ENCODE assay signal across 7 cellular contexts in the genomic region with DNA sequence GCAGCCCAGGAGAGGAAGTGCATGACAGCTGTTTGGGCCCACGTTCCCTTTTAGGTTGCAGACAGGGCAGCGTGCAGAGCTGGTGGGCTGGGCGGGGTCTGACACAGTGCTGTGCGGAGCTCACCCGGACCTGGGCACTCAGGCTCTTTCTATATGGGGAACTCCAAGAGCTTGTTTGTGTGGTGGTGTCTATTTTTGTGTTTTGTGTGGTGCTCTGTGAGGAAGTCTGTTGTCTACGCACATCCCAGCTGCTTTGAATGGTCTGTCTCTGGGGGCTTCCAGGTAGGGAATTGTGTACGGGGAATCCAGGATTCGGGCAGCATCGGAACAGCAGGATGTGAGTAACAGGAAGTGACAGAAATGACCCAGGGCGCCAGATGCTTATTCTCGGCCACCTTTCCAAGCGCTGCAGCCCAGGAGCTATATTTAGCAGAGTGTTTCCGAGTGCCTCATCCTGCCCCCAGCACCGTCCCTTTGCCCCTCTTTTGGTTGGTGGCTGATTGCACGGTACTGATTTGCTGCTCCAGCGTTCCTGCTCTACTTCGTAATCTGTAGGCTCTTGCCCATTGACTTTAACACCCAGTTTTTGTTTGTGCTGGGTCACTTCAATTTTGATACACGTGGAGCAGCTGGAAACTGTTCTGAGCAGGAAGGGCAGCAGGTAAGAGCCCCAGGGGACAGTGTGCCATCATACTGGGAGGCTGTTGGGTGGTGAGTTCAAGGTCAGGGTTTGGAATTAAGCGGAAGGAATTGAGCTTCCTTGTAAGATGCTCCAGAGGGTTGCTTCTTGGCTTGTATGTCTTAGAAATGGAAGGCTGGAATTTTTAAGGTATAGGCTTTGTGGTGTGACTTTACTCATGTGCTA.
A peak's percentile ranks its signal among the peaks of the same experiment; 100 is the strongest.
DNase-seq lines count a peak whose midpoint lies in the region; ATAC-seq lines count a peak whose summit lies in the region.

No MANE protein-coding gene starts in this region.

- H3K27me3 Mint-ChIP-seq in activated CD8-positive, alpha-beta T cell treated with anti-CD3 and anti-CD28 coated beads, Interleukin-2, amount 10 ng/mL, durations not matched to agents 7 days and 5 days (ENCODE audit: low read depth), result no peaks in the 10 kb centered on the region

- CTCF ChIA-PET in activated CD8-positive, alpha-beta T cell treated with anti-CD3 and anti-CD28 coated beads, Interleukin-2, amount 10 ng/mL, durations not matched to agents 7 days and 5 days (lab: Charles Lee), result interaction anchor here (0.7 to 9.6 kb wide), 10 partner anchors 9 to 151 kb away, joined by 3 to 180 read pairs (median 4); no protein-coding TSS in a partner anchor

- intact Hi-C loops in Right ventricle myocardium superior (cut with DNase I), result no loop called here

- H3K4me3 Mint-ChIP-seq in activated CD8-positive, alpha-beta T cell treated with anti-CD3 and anti-CD28 coated beads, Interleukin-2, amount 10 ng/mL, durations not matched to agents 7 days and 5 days, result peak overlapping the region; percentile 67

- peak; percentile 55 for ATAC-seq in GM19397 (IDR thresholded peaks at IDR 0.05; ENCODE audit: unreplicated experiment)
- peak; percentile 40 for ATAC-seq in HG03521 (IDR thresholded peaks at IDR 0.05; ENCODE audit: unreplicated experiment)
- ATAC-seq in activated CD8-positive, alpha-beta T cell treated with anti-CD3 and anti-CD28 coated beads, Interleukin-2, amount 10 ng/mL, durations not matched to agents 7 days and 5 days, result peak; percentile 48
- peak; percentile 83 for ATAC-seq in Right ventricle myocardium superior (ENCODE audit: poor library complexity)

- peak overlapping the region; percentile 92 for H3K27ac Mint-ChIP-seq in activated CD8-positive, alpha-beta T cell treated with anti-CD3 and anti-CD28 coated beads, Interleukin-2, amount 10 ng/mL, durations not matched to agents 7 days and 5 days

- POLR2A ChIA-PET in activated CD8-positive, alpha-beta T cell treated with anti-CD3 and anti-CD28 coated beads, Interleukin-2, amount 10 ng/mL, durations not matched to agents 7 days and 5 days (lab: Charles Lee), result interaction anchor here (0.8 to 2.5 kb wide), 5 partner anchors 9 to 34 kb away, joined by 3 to 13 read pairs (median 4); no protein-coding TSS in a partner anchor

- H3K36me3 Mint-ChIP-seq in activated CD8-positive, alpha-beta T cell treated with anti-CD3 and anti-CD28 coated beads, Interleukin-2, amount 10 ng/mL, durations not matched to agents 7 days and 5 days (ENCODE audit: low read depth), result peaks cover 78% of the 10 kb centered on the region

- no peaks in the 10 kb centered on the region for H3K9me3 Mint-ChIP-seq in activated CD8-positive, alpha-beta T cell treated with anti-CD3 and anti-CD28 coated beads, Interleukin-2, amount 10 ng/mL, durations not matched to agents 7 days and 5 days (ENCODE audit: insufficient read depth)

- peaks cover 97% of the 10 kb centered on the region for H3K4me1 Mint-ChIP-seq in activated CD8-positive, alpha-beta T cell treated with anti-CD3 and anti-CD28 coated beads, Interleukin-2, amount 10 ng/mL, durations not matched to agents 7 days and 5 days (ENCODE audit: low read depth)

- peak; percentile 64 for DNase-seq in activated CD8-positive, alpha-beta T cell treated with anti-CD3 and anti-CD28 coated beads, Interleukin-2, amount 10 ng/mL, durations not matched to agents 7 days and 5 days
- DNase-seq in Right ventricle myocardium superior (peak; percentile 70), D341Med (ENCODE audit: low spot score) (no peak), NCI-H187 (lab: John Stamatoyannopoulos, UW) (no peak)
- peak; percentile 66 for DNase-seq in stimulated activated CD8-positive, alpha-beta memory T cell treated with anti-CD3 and anti-CD28 coated beads, Interleukin-4, amount 100 ng/mL, for 48 hours

Comparison
In these comparisons a context has a peak if more than half of its experiments do, and no peak if none do; other contexts are left out.
1. DNase-seq: peak in activated CD8-positive, alpha-beta T cell treated with anti-CD3 and anti-CD28 coated beads, Interleukin-2, amount 10 ng/mL, durations not matched to agents 7 days and 5 days (single experiment), Right ventricle myocardium superior (single experiment) and stimulated activated CD8-positive, alpha-beta memory T cell treated with anti-CD3 and anti-CD28 coated beads, Interleukin-4, amount 100 ng/mL, for 48 hours (single experiment); none in D341Med (single experiment) and NCI-H187 (0 of 2).
2. Peak in every context shown above with its lines, with median percentiles within 50 percentile points of each other: ATAC-seq.